ENCODE assay signal across 8 cellular contexts in genomic region chr4:52659722-52660261, GRCh38. TPM values are rescaled to one million over a fixed set of nuclear protein-coding genes. Genes with fewer than 3 reads are reported as not detected.
DNase-seq lines count a peak whose midpoint lies in the region; ATAC-seq and TF ChIP-seq lines count a peak whose summit lies in the region.

No MANE protein-coding gene starts in this region.

- H3K4me3 Mint-ChIP-seq in Caco-2 (ENCODE audit: unreplicated experiment): peak overlapping the region; percentile 84
- peak overlapping the region; percentile 81 for H3K4me3 Mint-ChIP-seq in activated CD8-positive, alpha-beta memory T cell treated with anti-CD3 and anti-CD28 coated beads, Interleukin-2, amount 10 ng/mL, durations not matched to agents 7 days and 5 days

- H3K27me3 Mint-ChIP-seq in Caco-2 (ENCODE audit: insufficient read depth, unreplicated experiment): no peaks in the 10 kb centered on the region
- no peaks in the 10 kb centered on the region for H3K27me3 Mint-ChIP-seq in activated CD8-positive, alpha-beta memory T cell treated with anti-CD3 and anti-CD28 coated beads, Interleukin-2, amount 10 ng/mL, durations not matched to agents 7 days and 5 days

- TF ChIP-seq POLR2A in erythroblast (IDR thresholded peaks at IDR 0.05; ENCODE audit: low read length): no peak
- no peak for TF ChIP-seq POLR2A in testis (IDR thresholded peaks at IDR 0.05)

- CTCF ChIA-PET in Caco-2 (lab: Charles Lee): no interaction called here
- CTCF ChIA-PET in activated CD8-positive, alpha-beta memory T cell treated with anti-CD3 and anti-CD28 coated beads, Interleukin-2, amount 10 ng/mL, durations not matched to agents 7 days and 5 days (lab: Charles Lee): interaction anchor here (1.4 to 2.5 kb wide), 2 partner anchors 42 to 52 kb away, joined by 3 to 9 read pairs; no protein-coding TSS in a partner anchor

- intact Hi-C loops in Caco-2 (cut with micrococcal nuclease; ENCODE audit: unreplicated experiment): loop anchor here (1.0 to 10.0 kb wide), 5 partner anchors 42 to 425 kb away; no protein-coding TSS in a partner anchor
- intact Hi-C loops in testis (cut with DNase I; ENCODE audit: low total_unique reads): no loop called here

- WGBS in mesodermal cell (ENCODE audit: insufficient coverage in 2 of 2), 2 experiments: 5% methylated on average over 27 to 33 of the region's 45 CpGs
- 0 to 1% methylated on average over 7 to 45 of the region's 45 CpGs for WGBS in testis, 2 donors

- TF ChIP-seq CTCF in Caco-2 (IDR thresholded peaks at IDR 0.05; ENCODE audit: insufficient read depth in 1 of 2, low read depth in 1 of 2, low read length in 1 of 2, severe bottlenecking in 1 of 2, unreplicated experiment in 1 of 2) (no peak), testis (IDR thresholded peaks at IDR 0.05) (no peak)

- peaks cover 19% of the 10 kb centered on the region for H3K9me3 Mint-ChIP-seq in Caco-2 (ENCODE audit: unreplicated experiment)
- no peaks in the 10 kb centered on the region for H3K9me3 Mint-ChIP-seq in activated CD8-positive, alpha-beta memory T cell treated with anti-CD3 and anti-CD28 coated beads, Interleukin-2, amount 10 ng/mL, durations not matched to agents 7 days and 5 days (ENCODE audit: low read depth)

- BruUV-seq in Caco-2 (replicated peaks; lab: Mats Ljungman, UMichigan): TSS peak; percentile 61

- ATAC-seq in GM21360 (IDR thresholded peaks at IDR 0.05; ENCODE audit: unreplicated experiment): peak; percentile 18
- ATAC-seq in activated CD8-positive, alpha-beta memory T cell treated with anti-CD3 and anti-CD28 coated beads, Interleukin-2, amount 10 ng/mL, durations not matched to agents 7 days and 5 days: peak; percentile 27

- peaks cover 15% of the 10 kb centered on the region; the same call in 1 of the 2 replicates for H3K9me3 ChIP-seq in Caco-2
- peaks cover 11% of the 10 kb centered on the region; the same call in 1 of the 2 replicates for H3K9me3 ChIP-seq in HUES48 (ENCODE audit: control insufficient read depth, insufficient read depth, low read length)
- H3K9me3 ChIP-seq in mesodermal cell (ENCODE audit: control insufficient read depth, low read length): peaks cover 5% of the 10 kb centered on the region
- no peaks in the 10 kb centered on the region for H3K9me3 ChIP-seq in testis

- H3K36me3 ChIP-seq in Caco-2 (ENCODE audit: control insufficient read depth, insufficient read depth, low read length): no peaks in the 10 kb centered on the region
- H3K36me3 ChIP-seq in HUES48 (ENCODE audit: control insufficient read depth, insufficient read depth, low read length): peaks cover 9% of the 10 kb centered on the region; the same call in 1 of the 2 replicates
- peaks cover 20% of the 10 kb centered on the region for H3K36me3 ChIP-seq in mesodermal cell (ENCODE audit: control insufficient read depth, insufficient read depth, low read length)
- no peaks in the 10 kb centered on the region for H3K36me3 ChIP-seq in testis (ENCODE audit: low read depth, missing control alignments)

- H3K4me1 Mint-ChIP-seq in Caco-2 (ENCODE audit: low read depth, unreplicated experiment): peaks cover 36% of the 10 kb centered on the region
- peaks cover 25% of the 10 kb centered on the region for H3K4me1 Mint-ChIP-seq in activated CD8-positive, alpha-beta memory T cell treated with anti-CD3 and anti-CD28 coated beads, Interleukin-2, amount 10 ng/mL, durations not matched to agents 7 days and 5 days

- peak overlapping the region; percentile 39 for H3K27ac Mint-ChIP-seq in Caco-2 (ENCODE audit: unreplicated experiment)
- H3K27ac Mint-ChIP-seq in activated CD8-positive, alpha-beta memory T cell treated with anti-CD3 and anti-CD28 coated beads, Interleukin-2, amount 10 ng/mL, durations not matched to agents 7 days and 5 days: peak overlapping the region; percentile 76

- POLR2A ChIA-PET in Caco-2 (lab: Charles Lee): interaction anchor here (1.4 to 3.2 kb wide), 2 partner anchors 52 to 53 kb away, joined by 4 to 28 read pairs; no protein-coding TSS in a partner anchor

- H3K27ac ChIP-seq in HUES48 (ENCODE audit: low read depth, low read length) (peak overlapping the region; percentile 81), mesodermal cell (ENCODE audit: low read depth, low read length, severe bottlenecking) (peak overlapping the region; percentile 86), testis (peak overlapping the region; percentile 89 to 97)

- peak overlapping the region; percentile 77 for H3K4me3 ChIP-seq in Caco-2 (ENCODE audit: low read depth, low read length)
- peak overlapping the region; percentile 82 for H3K4me3 ChIP-seq in HUES48 (ENCODE audit: low read depth, low read length)
- H3K4me3 ChIP-seq in mesodermal cell (ENCODE audit: extremely low read depth, insufficient read depth, low read length, poor library complexity, severe bottlenecking): peak overlapping the region; percentile 79
- H3K4me3 ChIP-seq in testis: peak overlapping the region; percentile 79 to 86

- H3K27me3 ChIP-seq in Caco-2 (replicated peaks; ENCODE audit: control insufficient read depth, insufficient read depth, low read length) (no peaks in the 10 kb centered on the region), HUES48 (ENCODE audit: control insufficient read depth, insufficient read depth, low read length) (peaks cover 9% of the 10 kb centered on the region), testis (no peaks in the 10 kb centered on the region)

- peak overlapping the region; percentile 65 for H3K9ac ChIP-seq in HUES48 (ENCODE audit: low read depth, low read length)

- H3K4me1 ChIP-seq in Caco-2: peaks cover 16% of the 10 kb centered on the region; the same call in 1 of the 2 replicates
- peaks cover 21% of the 10 kb centered on the region for H3K4me1 ChIP-seq in HUES48 (ENCODE audit: control insufficient read depth, insufficient read depth, low read length)
- H3K4me1 ChIP-seq in mesodermal cell (ENCODE audit: control insufficient read depth, insufficient read depth, low read length, poor library complexity, severe bottlenecking): no peaks in the 10 kb centered on the region
- H3K4me1 ChIP-seq in testis: peaks cover 19% of the 10 kb centered on the region

- peak; percentile 41 to 50 for DNase-seq in Caco-2
- no peak for DNase-seq in activated CD8-positive, alpha-beta memory T cell treated with anti-CD3 and anti-CD28 coated beads, Interleukin-2, amount 10 ng/mL, durations not matched to agents 7 days and 5 days
- DNase-seq in erythroblast (lab: John Stamatoyannopoulos, UW): peak; percentile 62 to 64
- DNase-seq in testis: peak; percentile 66
- no peak for DNase-seq in NCI-H1105 (lab: John Stamatoyannopoulos, UW)

- H3K36me3 Mint-ChIP-seq in Caco-2 (ENCODE audit: insufficient read depth, unreplicated experiment): peaks cover 13% of the 10 kb centered on the region
- peaks cover 26% of the 10 kb centered on the region for H3K36me3 Mint-ChIP-seq in activated CD8-positive, alpha-beta memory T cell treated with anti-CD3 and anti-CD28 coated beads, Interleukin-2, amount 10 ng/mL, durations not matched to agents 7 days and 5 days

RNA-seq across cellular contexts. Expression of gene USP46, which starts 0.7 kb away (rescaled TPM):
- total RNA-seq in Caco-2 (2022) (26.4 and 32.2 TPM in 2 replicates), testis (10 to 100 TPM; 22.9 to 26.4 TPM)
- 10 to 100 TPM in 1 of 2 experiments, 1 to 10 TPM in 1; 7.7 to 12.9 TPM for total RNA-seq in activated CD8-positive, alpha-beta memory T cell treated with anti-CD3 and anti-CD28 coated beads, Interleukin-2, amount 10 ng/mL, durations not matched to agents 7 days and 5 days
- polyA plus RNA-seq in mesodermal cell (2013, experiment 1 of 2): 21.2 TPM
- polyA plus RNA-seq in mesodermal cell (2013, experiment 2 of 2): 19.2 TPM
- 33.9 TPM for polyA plus RNA-seq in testis (ENCODE audit: insufficient read depth, low read depth, low replicate concordance)

Comparison
In these comparisons a context has a peak if more than half of its experiments do, and no peak if none do; other contexts are left out.
1. DNase-seq: peak in Caco-2 (2 of 2), erythroblast (2 of 2) and testis (single experiment); none in activated CD8-positive, alpha-beta memory T cell treated with anti-CD3 and anti-CD28 coated beads, Interleukin-2, amount 10 ng/mL, durations not matched to agents 7 days and 5 days (single experiment) and NCI-H1105 (single experiment).
2. Peak in every context shown above with its lines, with median percentiles within 50 percentile points of each other: H3K4me3 ChIP-seq and H3K27ac ChIP-seq.